Comparison of ENCODE assay signal across 8 cellular contexts in the genomic region with DNA sequence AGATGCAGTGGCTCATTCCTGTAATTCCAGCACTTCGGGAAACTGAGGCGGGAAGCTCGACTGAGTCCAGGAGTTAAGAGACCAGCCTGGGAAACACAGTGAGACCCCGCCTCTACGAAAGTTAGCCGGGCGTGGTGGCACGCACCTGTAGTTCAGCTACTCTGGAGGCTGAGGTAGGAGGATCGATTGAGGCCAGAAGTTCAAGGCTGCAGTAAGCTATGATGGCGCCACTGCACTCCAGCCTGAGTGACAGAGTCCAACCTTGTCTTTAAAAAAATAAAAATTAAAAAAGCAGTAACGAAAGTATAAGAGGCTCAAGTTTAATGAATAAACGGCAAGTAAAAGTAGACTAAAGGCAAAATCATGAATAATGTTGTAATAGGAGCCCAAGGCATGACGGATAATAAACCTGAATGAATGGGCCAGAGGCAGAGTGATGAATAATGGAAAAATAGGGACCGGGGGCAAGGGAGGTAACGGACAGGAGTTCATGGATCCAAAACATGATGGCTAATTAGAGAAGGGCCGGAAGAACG. TPM values are rescaled to one million over a fixed set of nuclear protein-coding genes. Genes with fewer than 3 reads are reported as not detected.
DNase-seq lines count a peak whose midpoint lies in the region; ATAC-seq, FAIRE-seq and TF ChIP-seq lines count a peak whose summit lies in the region.

No MANE protein-coding gene starts in this region.

- peak overlapping the region; percentile 87 for H3K27ac Mint-ChIP-seq in activated B cell treated with CpG ODN at 0.5 μM for 24 hours
- H3K27ac Mint-ChIP-seq in glutamatergic neuron (ENCODE audit: unreplicated experiment): peak overlapping the region; percentile 85

- DNase-seq in H7 (no peak), activated B cell treated with CpG ODN at 0.5 μM for 24 hours (no peak), glutamatergic neuron (no peak), skeletal muscle cell (ENCODE audit: low read depth) (no peak), HTR-8/SVneo (ENCODE audit: insufficient read length, low spot score) (no peak), NCI-H524 treated with DMSO at 0.1 percent for 48 hours (lab: John Stamatoyannopoulos, UW) (no peak), RCC 7860 (ENCODE audit: low spot score) (no peak)

- TF ChIP-seq CTCF in activated B cell treated with CpG ODN at 0.5 μM for 24 hours (IDR thresholded peaks at IDR 0.05) (no peak), glutamatergic neuron (IDR thresholded peaks at IDR 0.05; ENCODE audit: partially characterized antibody, unreplicated experiment) (no peak)

- H3K4me1 Mint-ChIP-seq in activated B cell treated with CpG ODN at 0.5 μM for 24 hours (peaks cover 34% of the 10 kb centered on the region), glutamatergic neuron (ENCODE audit: low read depth, unreplicated experiment) (peaks cover 11% of the 10 kb centered on the region)

- H3K27me3 Mint-ChIP-seq in activated B cell treated with CpG ODN at 0.5 μM for 24 hours (no peaks in the 10 kb centered on the region), glutamatergic neuron (ENCODE audit: unreplicated experiment) (peaks cover 17% of the 10 kb centered on the region)

- H3K9me3 Mint-ChIP-seq in activated B cell treated with CpG ODN at 0.5 μM for 24 hours (peaks cover 2% of the 10 kb centered on the region), glutamatergic neuron (ENCODE audit: unreplicated experiment) (peaks cover 15% of the 10 kb centered on the region)

- no peaks in the 10 kb centered on the region for H3K27me3 ChIP-seq in H7 (ENCODE audit: control insufficient read depth, insufficient read depth, low read length)

- H3K4me3 Mint-ChIP-seq in activated B cell treated with CpG ODN at 0.5 μM for 24 hours (peak overlapping the region; percentile 83), glutamatergic neuron (ENCODE audit: unreplicated experiment) (peak overlapping the region; percentile 88)

- H3K4me3 ChIP-seq in H7 (ENCODE audit: insufficient read depth, low read depth, low read length): peak overlapping the region; percentile 48
- H3K4me3 ChIP-seq in skeletal muscle cell (ENCODE audit: low read depth, low read length): peak overlapping the region; percentile 51

- H3K36me3 ChIP-seq in H7 (replicated peaks; ENCODE audit: control insufficient read depth, insufficient read depth, low read length): peaks cover 29% of the 10 kb centered on the region

- peaks cover 31% of the 10 kb centered on the region for H3K36me3 Mint-ChIP-seq in activated B cell treated with CpG ODN at 0.5 μM for 24 hours (ENCODE audit: low read depth)
- H3K36me3 Mint-ChIP-seq in glutamatergic neuron (ENCODE audit: unreplicated experiment): no peaks in the 10 kb centered on the region

- CTCF ChIA-PET in activated B cell treated with CpG ODN at 0.5 μM for 24 hours (lab: Charles Lee): no interaction called here

- intact Hi-C loops in activated B cell treated with CpG ODN at 0.5 μM for 24 hours (cut with micrococcal nuclease): loop anchor here (1.0 to 5.0 kb wide), 11 partner anchors 45 to 678 kb away; partner anchors contain the start of genes BLOC1S3, CLASRP, CLPTM1 and MARK4

- no peak for FAIRE-seq in HTR-8/SVneo (lab: Jason Lieb, UNC)
- no peak for FAIRE-seq in RCC 7860 (lab: Jason Lieb, UNC)

- POLR2A ChIA-PET in activated B cell treated with CpG ODN at 0.5 μM for 24 hours (lab: Charles Lee): interaction anchor here (0.6 to 3.1 kb wide), 18 partner anchors 9 to 996 kb away, joined by 3 to 11 read pairs (median 4); partner anchors contain the start of genes BLOC1S3, CLASRP, CLPTM1 and TRAPPC6A

- ATAC-seq in activated B cell treated with CpG ODN at 0.5 μM for 24 hours (ENCODE audit: low read depth): no peak
- ATAC-seq in HG03460 (IDR thresholded peaks at IDR 0.05; ENCODE audit: unreplicated experiment): no peak

RNA-seq across cellular contexts. Expression of gene TOMM40, which starts 1.2 kb away (rescaled TPM):
- total RNA-seq in H7 (2014; rRNA removed; shearing (Covaris generic)): 160 and 204 TPM in 2 replicates
- total RNA-seq in activated B cell treated with CpG ODN at 0.5 μM for 24 hours: 80.6 and 81.7 TPM in 2 replicates
- 57.8 TPM for total RNA-seq in glutamatergic neuron (ENCODE audit: unreplicated experiment)

RNA-seq across cellular contexts. Expression of gene APOE, which starts 15.7 kb away (rescaled TPM):
- 826 and 994 TPM in 2 replicates for total RNA-seq in H7 (2014; rRNA removed; shearing (Covaris generic))
- total RNA-seq in activated B cell treated with CpG ODN at 0.5 μM for 24 hours (not detected in 2 replicates), glutamatergic neuron (ENCODE audit: unreplicated experiment) (65.9 TPM)

RNA-seq across cellular contexts. Expression of gene APOC1, which starts 24.5 kb away (rescaled TPM):
- total RNA-seq in H7 (2014; rRNA removed; shearing (Covaris generic)): 65.6 and 139 TPM in 2 replicates
- total RNA-seq in activated B cell treated with CpG ODN at 0.5 μM for 24 hours (1.2 and 1.7 TPM in 2 replicates), glutamatergic neuron (ENCODE audit: unreplicated experiment) (8.3 TPM)

RNA-seq across cellular contexts. Expression of gene NECTIN2, which starts 43.8 kb away (rescaled TPM):
- total RNA-seq in H7 (2014; rRNA removed; shearing (Covaris generic)): 152 and 207 TPM in 2 replicates
- total RNA-seq in activated B cell treated with CpG ODN at 0.5 μM for 24 hours: 0.17 and 0.35 TPM in 2 replicates
- total RNA-seq in glutamatergic neuron (ENCODE audit: unreplicated experiment): 108 TPM

RNA-seq across cellular contexts. Expression of gene APOC4, which starts 52.1 kb away (rescaled TPM):
- total RNA-seq in H7 (2014; rRNA removed; shearing (Covaris generic)): not detected in 2 replicates
- total RNA-seq in activated B cell treated with CpG ODN at 0.5 μM for 24 hours: not detected in 2 replicates
- not detected for total RNA-seq in glutamatergic neuron (ENCODE audit: unreplicated experiment)

Comparison
In these comparisons a context has a peak if more than half of its experiments do, and no peak if none do; other contexts are left out.
1. RNA of gene APOE, which starts 15.7 kb away (total RNA-seq): 826 to 994 TPM in H7 and 65.9 TPM in glutamatergic neuron (single experiment); not detected in activated B cell treated with CpG ODN at 0.5 μM for 24 hours; every median in the first group is over 10 times any median in the second.